ENCODE assay signal across 8 cellular contexts in genomic region chr19:5686647-5687359, GRCh38. TPM values are rescaled to one million over a fixed set of nuclear protein-coding genes. Genes with fewer than 3 reads are reported as not detected.
DNase-seq lines count a peak whose midpoint lies in the region; ATAC-seq and TF ChIP-seq lines count a peak whose summit lies in the region.

No MANE protein-coding gene starts in this region.

- TF ChIP-seq CTCF in AG04450 (IDR thresholded peaks at IDR 0.05; ENCODE audit: low read depth, low read length) (peak; percentile 81), liver (IDR thresholded peaks at IDR 0.05; ENCODE audit: low read depth, low read length, missing input control) (peak; percentile 80)

- peak overlapping the region; percentile 73 for H3K4me3 Mint-ChIP-seq in activated CD4-positive, alpha-beta T cell treated with anti-CD3 and anti-CD28 coated beads, Interleukin-2, amount 10 ng/mL, durations not matched to agents 7 days and 5 days

- H3K27me3 ChIP-seq in AG04450 (ENCODE audit: control insufficient read depth, insufficient read depth, low read length) (no peaks in the 10 kb centered on the region), liver (ENCODE audit: control insufficient read depth in 4 of 4, insufficient read depth in 4 of 4, low read length in 3 of 4) (no peaks in the 10 kb centered on the region)

- peaks cover 2 to 20% (median 8%) of the 10 kb centered on the region in 4 donors for H3K4me1 ChIP-seq in liver (ENCODE audit: control insufficient read depth in 4 of 4, insufficient read depth in 4 of 4, low read length in 3 of 4)

- peak; percentile 74 for DNase-seq in AG04450 (ENCODE audit: low read depth, low spot score)
- DNase-seq in NCI-H446 treated with DMSO at 0.1 percent for 48 hours (lab: John Stamatoyannopoulos, UW) = peak; percentile 83
- peak; percentile 97 for DNase-seq in activated CD4-positive, alpha-beta T cell treated with anti-CD3 and anti-CD28 coated beads, Interleukin-2, amount 10 ng/mL, durations not matched to agents 7 days and 5 days
- peak; percentile 94 for DNase-seq in dermis blood vessel endothelial cell
- DNase-seq in stimulated activated CD4-positive, alpha-beta T cell treated with anti-CD3 and anti-CD28 coated beads, Interleukin-2, amount 100 ng/mL, for 48 hours = peak; percentile 100

- H3K27ac Mint-ChIP-seq in activated CD4-positive, alpha-beta T cell treated with anti-CD3 and anti-CD28 coated beads, Interleukin-2, amount 10 ng/mL, durations not matched to agents 7 days and 5 days = peak overlapping the region; percentile 91

- no peaks in the 10 kb centered on the region for H3K9me3 Mint-ChIP-seq in activated CD4-positive, alpha-beta T cell treated with anti-CD3 and anti-CD28 coated beads, Interleukin-2, amount 10 ng/mL, durations not matched to agents 7 days and 5 days

- POLR2A ChIA-PET in AG04450 (lab: Yijun Ruan, JAX) = interaction anchor here (0.8 to 1.6 kb wide), 4 partner anchors 12 to 216 kb away, joined by 5 to 9 read pairs (median 6); partner anchors contain the start of genes CATSPERD, LONP1, SAFB and SAFB2
- POLR2A ChIA-PET in activated CD4-positive, alpha-beta T cell treated with anti-CD3 and anti-CD28 coated beads, Interleukin-2, amount 10 ng/mL, durations not matched to agents 7 days and 5 days (lab: Charles Lee) = interaction anchor here (0.6 kb wide), 1 partner anchor 281 kb away, joined by 3 read pairs; no protein-coding TSS in a partner anchor

- 1% methylated on average over 59 of the region's 59 CpGs for WGBS in liver

- H3K4me3 ChIP-seq in AG04450 (ENCODE audit: low read depth, low read length) (peak overlapping the region; percentile 64), liver (ENCODE audit: low read depth in 1 of 3, low read length in 3 of 3) (peak overlapping the region; percentile 23 to 64 (median 56))

- ATAC-seq in GM18909 (IDR thresholded peaks at IDR 0.05; ENCODE audit: poor library complexity, unreplicated experiment) (peak; percentile 59), HG03175 (IDR thresholded peaks at IDR 0.05; ENCODE audit: unreplicated experiment) (peak; percentile 53)

- H3K9ac ChIP-seq in liver (ENCODE audit: low read depth in 1 of 2, low read length in 2 of 2) = no peak overlapping the region

- peak; percentile 43 to 69 for TF ChIP-seq RAD21 in liver (IDR thresholded peaks at IDR 0.05)

- peaks cover 0 to 1% (median under 1%) of the 10 kb centered on the region in 4 donors for H3K36me3 ChIP-seq in liver (ENCODE audit: control insufficient read depth in 4 of 4, insufficient read depth in 3 of 4, low read depth in 1 of 4, low read length in 3 of 4)

- H3K4me1 Mint-ChIP-seq in activated CD4-positive, alpha-beta T cell treated with anti-CD3 and anti-CD28 coated beads, Interleukin-2, amount 10 ng/mL, durations not matched to agents 7 days and 5 days = peaks cover 28% of the 10 kb centered on the region

- H3K36me3 Mint-ChIP-seq in activated CD4-positive, alpha-beta T cell treated with anti-CD3 and anti-CD28 coated beads, Interleukin-2, amount 10 ng/mL, durations not matched to agents 7 days and 5 days (ENCODE audit: low read depth) = peaks cover 9% of the 10 kb centered on the region

- peaks cover 14% of the 10 kb centered on the region; the same call in 1 of the 2 replicates for H3K9me3 ChIP-seq in AG04450 (ENCODE audit: control insufficient read depth, insufficient read depth, low read length)
- H3K9me3 ChIP-seq in liver (ENCODE audit: control insufficient read depth in 4 of 4, low read length in 3 of 4) = no peaks in the 10 kb centered on the region

- H3K27ac ChIP-seq in AG04450 (ENCODE audit: low read depth, low read length) = peak overlapping the region; percentile 2
- peak overlapping the region; percentile 57 to 72 for H3K27ac ChIP-seq in liver (ENCODE audit: low read depth in 1 of 2, low read length in 2 of 2)

- H3K27me3 Mint-ChIP-seq in activated CD4-positive, alpha-beta T cell treated with anti-CD3 and anti-CD28 coated beads, Interleukin-2, amount 10 ng/mL, durations not matched to agents 7 days and 5 days = no peaks in the 10 kb centered on the region

- CTCF ChIA-PET in AG04450 (lab: Charles Lee) = interaction anchor here (0.6 to 3.5 kb wide), 15 partner anchors 9 to 1718 kb away, joined by 3 to 23 read pairs (median 3); no protein-coding TSS in a partner anchor
- CTCF ChIA-PET in activated CD4-positive, alpha-beta T cell treated with anti-CD3 and anti-CD28 coated beads, Interleukin-2, amount 10 ng/mL, durations not matched to agents 7 days and 5 days (lab: Charles Lee) = interaction anchor here (0.6 to 2.4 kb wide), 26 partner anchors 9 to 906 kb away, joined by 3 to 17 read pairs (median 4); partner anchors contain the start of genes CATSPERD, LONP1, NRTN and SAFB

TF ChIP-seq in liver, 16 proteins besides CTCF, POLR2A, EP300 and RAD21 (continues in another document):
- peak in 1 of 2 donors; percentile 47 for TF ChIP-seq GABPA (IDR thresholded peaks at IDR 0.05 in 1 of 2, conservative IDR thresholded peaks at IDR 0.05 in 1 of 2)
- peak; percentile 33 to 59 for TF ChIP-seq HNF4A (conservative IDR thresholded peaks at IDR 0.05)
- TF ChIP-seq JUND (IDR thresholded peaks at IDR 0.05) = no peak
- no peak for TF ChIP-seq FOXA1 (IDR thresholded peaks at IDR 0.05)
- TF ChIP-seq SP1 (IDR thresholded peaks at IDR 0.05) = peak; percentile 79
- TF ChIP-seq YY1 (IDR thresholded peaks at IDR 0.05) = no peak
- TF ChIP-seq FOXA2 (IDR thresholded peaks at IDR 0.05) = no peak
- TF ChIP-seq EGR1 (IDR thresholded peaks at IDR 0.05; ENCODE audit: low read depth in 2 of 2) = peak in 1 of 2 donors; percentile 38
- TF ChIP-seq HNF4G (IDR thresholded peaks at IDR 0.05) = no peak
- TF ChIP-seq NR2F2 (IDR thresholded peaks at IDR 0.05) = peak; percentile 66
- no peak for TF ChIP-seq MAX (IDR thresholded peaks at IDR 0.05)
- peak; percentile 46 to 62 for TF ChIP-seq RXRA (IDR thresholded peaks at IDR 0.05)
- TF ChIP-seq REST (IDR thresholded peaks at IDR 0.05) = peak; percentile 37
- TF ChIP-seq TAF1 (conservative IDR thresholded peaks at IDR 0.05) = no peak

RNA-seq across cellular contexts. Expression of gene RPL36, which starts 3.3 kb away (rescaled TPM):
- 478 and 743 TPM in 2 replicates for polyA plus RNA-seq in AG04450 (2011; rRNA removed)
- polyA minus RNA-seq in AG04450 (2011; rRNA and poly(A)+ RNA removed) = 228 and 256 TPM in 2 replicates
- 100 to 1,000 TPM; 880 to 925 TPM for total RNA-seq in activated CD4-positive, alpha-beta T cell treated with anti-CD3 and anti-CD28 coated beads, Interleukin-2, amount 10 ng/mL, durations not matched to agents 7 days and 5 days
- 379 and 554 TPM in 2 replicates for total RNA-seq in dermis blood vessel endothelial cell
- 100 to 1,000 TPM in 1 of 2 donors, 10 to 100 TPM in 1; 47.2 to 251 TPM for total RNA-seq in liver
- polyA plus RNA-seq in liver = 100 to 1,000 TPM; 390 to 556 TPM

RNA-seq across cellular contexts. Expression of gene HSD11B1L, which starts 6.0 kb away (rescaled TPM):
- polyA plus RNA-seq in AG04450 (2011; rRNA removed) = 4.9 and 7.0 TPM in 2 replicates
- polyA minus RNA-seq in AG04450 (2011; rRNA and poly(A)+ RNA removed) = 2.3 and 2.4 TPM in 2 replicates
- total RNA-seq in activated CD4-positive, alpha-beta T cell treated with anti-CD3 and anti-CD28 coated beads, Interleukin-2, amount 10 ng/mL, durations not matched to agents 7 days and 5 days = 1 to 10 TPM; 2.0 TPM
- 7.4 and 9.7 TPM in 2 replicates for total RNA-seq in dermis blood vessel endothelial cell
- total RNA-seq in liver = 1 to 10 TPM; 1.3 to 1.4 TPM
- polyA plus RNA-seq in liver = 1 to 10 TPM; 2.4 to 2.5 TPM

RNA-seq across cellular contexts. Expression of gene MICOS13, which starts 6.5 kb away (rescaled TPM):
- polyA plus RNA-seq in AG04450 (2011; rRNA removed) (25.2 and 39.3 TPM in 2 replicates), liver (10 to 100 TPM; 42.7 to 84.0 TPM)
- 8.0 and 8.5 TPM in 2 replicates for polyA minus RNA-seq in AG04450 (2011; rRNA and poly(A)+ RNA removed)
- total RNA-seq in activated CD4-positive, alpha-beta T cell treated with anti-CD3 and anti-CD28 coated beads, Interleukin-2, amount 10 ng/mL, durations not matched to agents 7 days and 5 days = 10 to 100 TPM; 43.5 to 48.2 TPM
- total RNA-seq in dermis blood vessel endothelial cell (13.4 and 22.3 TPM in 2 replicates), liver (10 to 100 TPM; 11.5 to 19.0 TPM)

RNA-seq across cellular contexts. Expression of gene LONP1, which starts 33.1 kb away (rescaled TPM):
- polyA plus RNA-seq in AG04450 (2011; rRNA removed) (37.8 and 48.6 TPM in 2 replicates), liver (10 to 100 TPM; 46.1 to 83.9 TPM)
- 34.4 and 54.3 TPM in 2 replicates for polyA minus RNA-seq in AG04450 (2011; rRNA and poly(A)+ RNA removed)
- 10 to 100 TPM; 71.7 to 79.6 TPM for total RNA-seq in activated CD4-positive, alpha-beta T cell treated with anti-CD3 and anti-CD28 coated beads, Interleukin-2, amount 10 ng/mL, durations not matched to agents 7 days and 5 days
- total RNA-seq in dermis blood vessel endothelial cell (73.7 and 89.9 TPM in 2 replicates), liver (10 to 100 TPM; 32.3 to 68.9 TPM)

RNA-seq across cellular contexts. Expression of gene CATSPERD, which starts 33.6 kb away (rescaled TPM):
- polyA plus RNA-seq in AG04450 (2011; rRNA removed) (not detected in 2 replicates), liver (not detected)
- polyA minus RNA-seq in AG04450 (2011; rRNA and poly(A)+ RNA removed) = not detected in 2 replicates
- total RNA-seq in activated CD4-positive, alpha-beta T cell treated with anti-CD3 and anti-CD28 coated beads, Interleukin-2, amount 10 ng/mL, durations not matched to agents 7 days and 5 days = not detected
- total RNA-seq in dermis blood vessel endothelial cell (not detected in 2 replicates), liver (not detected)

Comparison
In these comparisons a context has a peak if more than half of its experiments do, and no peak if none do; other contexts are left out.
1. Peak in every context shown above with its lines: DNase-seq, ATAC-seq, H3K4me3 ChIP-seq and H3K27ac ChIP-seq.